In the genomic region with DNA sequence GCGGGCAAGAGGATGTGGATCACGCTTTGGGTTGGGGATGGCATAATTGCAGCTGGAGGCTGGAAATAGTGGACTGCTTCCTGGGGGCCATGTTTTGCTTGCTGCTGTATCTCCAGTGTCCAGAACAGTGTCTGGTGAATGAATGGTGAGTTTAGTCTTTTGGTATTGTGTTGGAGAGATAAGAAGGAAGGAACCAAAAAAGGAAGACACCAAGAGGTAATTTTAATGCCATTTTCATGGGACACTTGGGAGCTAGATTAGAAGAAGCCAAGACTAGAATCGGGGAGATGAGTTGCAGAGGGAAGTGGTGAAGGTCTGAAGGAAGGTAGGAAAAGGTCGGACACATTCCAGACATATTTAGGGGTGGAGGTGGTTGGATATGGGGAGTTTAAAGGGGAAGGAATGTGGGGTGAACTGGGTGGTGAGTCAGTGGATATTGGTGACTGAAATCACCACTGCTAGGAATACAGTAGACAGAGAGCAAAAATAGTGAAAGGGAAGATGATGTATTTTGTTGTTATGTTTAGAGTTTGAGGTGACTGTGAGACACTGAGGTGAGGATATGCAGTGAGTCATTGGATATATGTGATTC, we compare ENCODE assay signal across 1 cellular context.
TF ChIP-seq lines count a peak whose summit lies in the region.

No MANE protein-coding gene starts in this region.

TF ChIP-seq in K562, 482 proteins besides CTCF, POLR2A, EP300 and RAD21 (continued from another document and continues in another):
- TF ChIP-seq, protein P1, sequence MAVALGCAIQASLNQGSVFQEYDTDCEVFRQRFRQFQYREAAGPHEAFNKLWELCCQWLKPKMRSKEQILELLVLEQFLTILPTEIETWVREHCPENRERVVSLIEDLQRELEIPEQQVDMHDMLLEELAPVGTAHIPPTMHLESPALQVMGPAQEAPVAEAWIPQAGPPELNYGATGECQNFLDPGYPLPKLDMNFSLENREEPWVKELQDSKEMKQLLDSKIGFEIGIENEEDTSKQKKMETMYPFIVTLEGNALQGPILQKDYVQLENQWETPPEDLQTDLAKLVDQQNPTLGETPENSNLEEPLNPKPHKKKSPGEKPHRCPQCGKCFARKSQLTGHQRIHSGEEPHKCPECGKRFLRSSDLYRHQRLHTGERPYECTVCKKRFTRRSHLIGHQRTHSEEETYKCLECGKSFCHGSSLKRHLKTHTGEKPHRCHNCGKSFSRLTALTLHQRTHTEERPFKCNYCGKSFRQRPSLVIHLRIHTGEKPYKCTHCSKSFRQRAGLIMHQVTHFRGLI (CRISPR knock-in tag; IDR thresholded peaks at IDR 0.05) = no peak
- TF ChIP-seq, protein P2, sequence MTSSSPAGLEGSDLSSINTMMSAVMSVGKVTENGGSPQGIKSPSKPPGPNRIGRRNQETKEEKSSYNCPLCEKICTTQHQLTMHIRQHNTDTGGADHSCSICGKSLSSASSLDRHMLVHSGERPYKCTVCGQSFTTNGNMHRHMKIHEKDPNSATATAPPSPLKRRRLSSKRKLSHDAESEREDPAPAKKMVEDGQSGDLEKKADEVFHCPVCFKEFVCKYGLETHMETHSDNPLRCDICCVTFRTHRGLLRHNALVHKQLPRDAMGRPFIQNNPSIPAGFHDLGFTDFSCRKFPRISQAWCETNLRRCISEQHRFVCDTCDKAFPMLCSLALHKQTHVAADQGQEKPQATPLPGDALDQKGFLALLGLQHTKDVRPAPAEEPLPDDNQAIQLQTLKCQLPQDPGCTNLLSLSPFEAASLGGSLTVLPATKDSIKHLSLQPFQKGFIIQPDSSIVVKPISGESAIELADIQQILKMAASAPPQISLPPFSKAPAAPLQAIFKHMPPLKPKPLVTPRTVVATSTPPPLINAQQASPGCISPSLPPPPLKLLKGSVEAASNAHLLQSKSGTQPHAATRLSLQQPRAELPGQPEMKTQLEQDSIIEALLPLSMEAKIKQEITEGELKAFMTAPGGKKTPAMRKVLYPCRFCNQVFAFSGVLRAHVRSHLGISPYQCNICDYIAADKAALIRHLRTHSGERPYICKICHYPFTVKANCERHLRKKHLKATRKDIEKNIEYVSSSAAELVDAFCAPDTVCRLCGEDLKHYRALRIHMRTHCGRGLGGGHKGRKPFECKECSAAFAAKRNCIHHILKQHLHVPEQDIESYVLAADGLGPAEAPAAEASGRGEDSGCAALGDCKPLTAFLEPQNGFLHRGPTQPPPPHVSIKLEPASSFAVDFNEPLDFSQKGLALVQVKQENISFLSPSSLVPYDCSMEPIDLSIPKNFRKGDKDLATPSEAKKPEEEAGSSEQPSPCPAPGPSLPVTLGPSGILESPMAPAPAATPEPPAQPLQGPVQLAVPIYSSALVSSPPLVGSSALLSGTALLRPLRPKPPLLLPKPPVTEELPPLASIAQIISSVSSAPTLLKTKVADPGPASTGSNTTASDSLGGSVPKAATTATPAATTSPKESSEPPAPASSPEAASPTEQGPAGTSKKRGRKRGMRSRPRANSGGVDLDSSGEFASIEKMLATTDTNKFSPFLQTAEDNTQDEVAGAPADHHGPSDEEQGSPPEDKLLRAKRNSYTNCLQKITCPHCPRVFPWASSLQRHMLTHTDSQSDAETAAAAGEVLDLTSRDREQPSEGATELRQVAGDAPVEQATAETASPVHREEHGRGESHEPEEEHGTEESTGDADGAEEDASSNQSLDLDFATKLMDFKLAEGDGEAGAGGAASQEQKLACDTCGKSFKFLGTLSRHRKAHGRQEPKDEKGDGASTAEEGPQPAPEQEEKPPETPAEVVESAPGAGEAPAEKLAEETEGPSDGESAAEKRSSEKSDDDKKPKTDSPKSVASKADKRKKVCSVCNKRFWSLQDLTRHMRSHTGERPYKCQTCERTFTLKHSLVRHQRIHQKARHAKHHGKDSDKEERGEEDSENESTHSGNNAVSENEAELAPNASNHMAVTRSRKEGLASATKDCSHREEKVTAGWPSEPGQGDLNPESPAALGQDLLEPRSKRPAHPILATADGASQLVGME (CRISPR knock-in tag; IDR thresholded peaks at IDR 0.05) = no peak
- TF ChIP-seq MAFK (IDR thresholded peaks at IDR 0.05; ENCODE audit: low read length) = no peak
- no peak for TF ChIP-seq MAZ (CRISPR knock-in tag; conservative IDR thresholded peaks at IDR 0.05 in 1 of 2, IDR thresholded peaks at IDR 0.05 in 1 of 2)
- TF ChIP-seq, protein P3, sequence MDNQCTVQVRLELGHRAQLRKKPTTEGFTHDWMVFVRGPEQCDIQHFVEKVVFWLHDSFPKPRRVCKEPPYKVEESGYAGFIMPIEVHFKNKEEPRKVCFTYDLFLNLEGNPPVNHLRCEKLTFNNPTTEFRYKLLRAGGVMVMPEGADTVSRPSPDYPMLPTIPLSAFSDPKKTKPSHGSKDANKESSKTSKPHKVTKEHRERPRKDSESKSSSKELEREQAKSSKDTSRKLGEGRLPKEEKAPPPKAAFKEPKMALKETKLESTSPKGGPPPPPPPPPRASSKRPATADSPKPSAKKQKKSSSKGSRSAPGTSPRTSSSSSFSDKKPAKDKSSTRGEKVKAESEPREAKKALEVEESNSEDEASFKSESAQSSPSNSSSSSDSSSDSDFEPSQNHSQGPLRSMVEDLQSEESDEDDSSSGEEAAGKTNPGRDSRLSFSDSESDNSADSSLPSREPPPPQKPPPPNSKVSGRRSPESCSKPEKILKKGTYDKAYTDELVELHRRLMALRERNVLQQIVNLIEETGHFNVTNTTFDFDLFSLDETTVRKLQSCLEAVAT (IDR thresholded peaks at IDR 0.05) = peak; percentile 30 to 72; a peak in 2 of 4 replicates
- no peak for TF ChIP-seq NELFE (IDR thresholded peaks at IDR 0.05; ENCODE audit: insufficient read depth, insufficient read length)
- TF ChIP-seq ZSCAN29 (IDR thresholded peaks at IDR 0.05) = no peak
- TF ChIP-seq TAL1 (IDR thresholded peaks at IDR 0.05) = peak; percentile 79
- TF ChIP-seq TRIM28 (IDR thresholded peaks at IDR 0.05) = no peak
- TF ChIP-seq ZBTB1 (CRISPR knock-in tag; IDR thresholded peaks at IDR 0.05; ENCODE audit: borderline replicate concordance, low read depth) = no peak
- no peak for TF ChIP-seq NFATC3 (IDR thresholded peaks at IDR 0.05)
- TF ChIP-seq SOX6 (IDR thresholded peaks at IDR 0.05) = peak; percentile 61
- peak; percentile 76; the same call in 1 of the 2 replicates for TF ChIP-seq ZKSCAN1 (IDR thresholded peaks at IDR 0.05; ENCODE audit: low read depth, low read length)
- TF ChIP-seq ZFP1 (CRISPR knock-in tag; IDR thresholded peaks at IDR 0.05) = no peak
- TF ChIP-seq MCM3 (IDR thresholded peaks at IDR 0.05) = no peak
- TF ChIP-seq, protein P4, sequence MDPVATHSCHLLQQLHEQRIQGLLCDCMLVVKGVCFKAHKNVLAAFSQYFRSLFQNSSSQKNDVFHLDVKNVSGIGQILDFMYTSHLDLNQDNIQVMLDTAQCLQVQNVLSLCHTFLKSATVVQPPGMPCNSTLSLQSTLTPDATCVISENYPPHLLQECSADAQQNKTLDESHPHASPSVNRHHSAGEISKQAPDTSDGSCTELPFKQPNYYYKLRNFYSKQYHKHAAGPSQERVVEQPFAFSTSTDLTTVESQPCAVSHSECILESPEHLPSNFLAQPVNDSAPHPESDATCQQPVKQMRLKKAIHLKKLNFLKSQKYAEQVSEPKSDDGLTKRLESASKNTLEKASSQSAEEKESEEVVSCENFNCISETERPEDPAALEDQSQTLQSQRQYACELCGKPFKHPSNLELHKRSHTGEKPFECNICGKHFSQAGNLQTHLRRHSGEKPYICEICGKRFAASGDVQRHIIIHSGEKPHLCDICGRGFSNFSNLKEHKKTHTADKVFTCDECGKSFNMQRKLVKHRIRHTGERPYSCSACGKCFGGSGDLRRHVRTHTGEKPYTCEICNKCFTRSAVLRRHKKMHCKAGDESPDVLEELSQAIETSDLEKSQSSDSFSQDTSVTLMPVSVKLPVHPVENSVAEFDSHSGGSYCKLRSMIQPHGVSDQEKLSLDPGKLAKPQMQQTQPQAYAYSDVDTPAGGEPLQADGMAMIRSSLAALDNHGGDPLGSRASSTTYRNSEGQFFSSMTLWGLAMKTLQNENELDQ (CRISPR knock-in tag; IDR thresholded peaks at IDR 0.05; ENCODE audit: borderline replicate concordance) = no peak
- TF ChIP-seq NCOR1 (IDR thresholded peaks at IDR 0.05) = peak; percentile 74
- no peak for TF ChIP-seq ZNF77 (CRISPR knock-in tag; IDR thresholded peaks at IDR 0.05)
- TF ChIP-seq MTA1 (IDR thresholded peaks at IDR 0.05; ENCODE audit: borderline replicate concordance) = peak; percentile 62; the same call in 1 of the 2 replicates
- TF ChIP-seq ZNF239 (CRISPR knock-in tag; IDR thresholded peaks at IDR 0.05) = no peak
- TF ChIP-seq SP1 (CRISPR knock-in tag; IDR thresholded peaks at IDR 0.05) = no peak
- no peak for TF ChIP-seq ZBTB7A (IDR thresholded peaks at IDR 0.05; ENCODE audit: borderline replicate concordance, control insufficient read depth, low read depth, low read length)
- no peak for TF ChIP-seq SIRT6 (IDR thresholded peaks at IDR 0.05; ENCODE audit: low read depth, low read length)
- TF ChIP-seq, protein P5, sequence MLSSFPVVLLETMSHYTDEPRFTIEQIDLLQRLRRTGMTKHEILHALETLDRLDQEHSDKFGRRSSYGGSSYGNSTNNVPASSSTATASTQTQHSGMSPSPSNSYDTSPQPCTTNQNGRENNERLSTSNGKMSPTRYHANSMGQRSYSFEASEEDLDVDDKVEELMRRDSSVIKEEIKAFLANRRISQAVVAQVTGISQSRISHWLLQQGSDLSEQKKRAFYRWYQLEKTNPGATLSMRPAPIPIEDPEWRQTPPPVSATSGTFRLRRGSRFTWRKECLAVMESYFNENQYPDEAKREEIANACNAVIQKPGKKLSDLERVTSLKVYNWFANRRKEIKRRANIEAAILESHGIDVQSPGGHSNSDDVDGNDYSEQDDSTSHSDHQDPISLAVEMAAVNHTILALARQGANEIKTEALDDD (IDR thresholded peaks at IDR 0.05) = peak; percentile 78
- TF ChIP-seq ZNF133 (CRISPR knock-in tag; IDR thresholded peaks at IDR 0.05) = no peak
- TF ChIP-seq ILK (tag; IDR thresholded peaks at IDR 0.05; ENCODE audit: borderline replicate concordance, low read depth) = no peak
- TF ChIP-seq ZNF121 (CRISPR knock-in tag; conservative IDR thresholded peaks at IDR 0.05) = no peak
- TF ChIP-seq BRD9 (IDR thresholded peaks at IDR 0.05; ENCODE audit: low read depth, partially characterized antibody) = peak; percentile 76
- TF ChIP-seq CC2D1A (IDR thresholded peaks at IDR 0.05) = peak; percentile 53; the same call in 1 of the 2 replicates
- 0 out of 2 replicates have a peak, but pooled peaks have one; percentile 45 for TF ChIP-seq NBN (IDR thresholded peaks at IDR 0.05; ENCODE audit: low read depth)
- peak; percentile 45; the same call in 1 of the 2 replicates for TF ChIP-seq CXXC5 (CRISPR knock-in tag; IDR thresholded peaks at IDR 0.05)
- TF ChIP-seq STAG1 (CRISPR knock-in tag; IDR thresholded peaks at IDR 0.05; ENCODE audit: borderline replicate concordance) = no peak
- TF ChIP-seq YY1 (IDR thresholded peaks at IDR 0.05; ENCODE audit: borderline replicate concordance in 1 of 3, control insufficient read depth in 1 of 3, extremely low read depth in 1 of 3, insufficient read depth in 3 of 3, insufficient read length in 1 of 3, insufficient replicate concordance in 2 of 3, low read depth in 1 of 3, low read length in 2 of 3) = peak in 2 of 3 experiments; percentile 33 to 79
- TF ChIP-seq U2AF1 (optimal IDR thresholded peaks at IDR 0.05; ENCODE audit: low read depth, low read length) = no peak
- TF ChIP-seq, protein P6, sequence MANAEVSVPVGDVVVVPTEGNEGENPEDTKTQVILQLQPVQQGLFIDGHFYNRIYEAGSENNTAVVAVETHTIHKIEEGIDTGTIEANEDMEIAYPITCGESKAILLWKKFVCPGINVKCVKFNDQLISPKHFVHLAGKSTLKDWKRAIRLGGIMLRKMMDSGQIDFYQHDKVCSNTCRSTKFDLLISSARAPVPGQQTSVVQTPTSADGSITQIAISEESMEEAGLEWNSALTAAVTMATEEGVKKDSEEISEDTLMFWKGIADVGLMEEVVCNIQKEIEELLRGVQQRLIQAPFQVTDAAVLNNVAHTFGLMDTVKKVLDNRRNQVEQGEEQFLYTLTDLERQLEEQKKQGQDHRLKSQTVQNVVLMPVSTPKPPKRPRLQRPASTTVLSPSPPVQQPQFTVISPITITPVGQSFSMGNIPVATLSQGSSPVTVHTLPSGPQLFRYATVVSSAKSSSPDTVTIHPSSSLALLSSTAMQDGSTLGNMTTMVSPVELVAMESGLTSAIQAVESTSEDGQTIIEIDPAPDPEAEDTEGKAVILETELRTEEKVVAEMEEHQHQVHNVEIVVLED (CRISPR knock-in tag; IDR thresholded peaks at IDR 0.05) = no peak
- TF ChIP-seq GATA2 (CRISPR knock-in tag; IDR thresholded peaks at IDR 0.05) = peak; percentile 66
- TF ChIP-seq TBL1XR1 (IDR thresholded peaks at IDR 0.05; ENCODE audit: low read length in 2 of 2) = no peak
- peak; percentile 76 for TF ChIP-seq ZEB2 (IDR thresholded peaks at IDR 0.05)
- TF ChIP-seq ZNF436 (CRISPR knock-in tag; IDR thresholded peaks at IDR 0.05) = no peak
- TF ChIP-seq, protein P7, sequence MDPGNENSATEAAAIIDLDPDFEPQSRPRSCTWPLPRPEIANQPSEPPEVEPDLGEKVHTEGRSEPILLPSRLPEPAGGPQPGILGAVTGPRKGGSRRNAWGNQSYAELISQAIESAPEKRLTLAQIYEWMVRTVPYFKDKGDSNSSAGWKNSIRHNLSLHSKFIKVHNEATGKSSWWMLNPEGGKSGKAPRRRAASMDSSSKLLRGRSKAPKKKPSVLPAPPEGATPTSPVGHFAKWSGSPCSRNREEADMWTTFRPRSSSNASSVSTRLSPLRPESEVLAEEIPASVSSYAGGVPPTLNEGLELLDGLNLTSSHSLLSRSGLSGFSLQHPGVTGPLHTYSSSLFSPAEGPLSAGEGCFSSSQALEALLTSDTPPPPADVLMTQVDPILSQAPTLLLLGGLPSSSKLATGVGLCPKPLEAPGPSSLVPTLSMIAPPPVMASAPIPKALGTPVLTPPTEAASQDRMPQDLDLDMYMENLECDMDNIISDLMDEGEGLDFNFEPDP (CRISPR knock-in tag; IDR thresholded peaks at IDR 0.05) = no peak
- TF ChIP-seq FOXA3 (CRISPR knock-in tag; conservative IDR thresholded peaks at IDR 0.05 in 1 of 2, IDR thresholded peaks at IDR 0.05 in 1 of 2) = no peak
- TF ChIP-seq SMARCC2 (IDR thresholded peaks at IDR 0.05; ENCODE audit: low read depth) = 0 out of 2 replicates have a peak, but pooled peaks have one; percentile 48
- TF ChIP-seq, protein P8, sequence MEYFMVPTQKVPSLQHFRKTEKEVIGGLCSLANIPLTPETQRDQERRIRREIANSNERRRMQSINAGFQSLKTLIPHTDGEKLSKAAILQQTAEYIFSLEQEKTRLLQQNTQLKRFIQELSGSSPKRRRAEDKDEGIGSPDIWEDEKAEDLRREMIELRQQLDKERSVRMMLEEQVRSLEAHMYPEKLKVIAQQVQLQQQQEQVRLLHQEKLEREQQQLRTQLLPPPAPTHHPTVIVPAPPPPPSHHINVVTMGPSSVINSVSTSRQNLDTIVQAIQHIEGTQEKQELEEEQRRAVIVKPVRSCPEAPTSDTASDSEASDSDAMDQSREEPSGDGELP (CRISPR knock-in tag; IDR thresholded peaks at IDR 0.05; ENCODE audit: borderline replicate concordance) = 0 out of 2 replicates have a peak, but pooled peaks have one; percentile 33
- peak; percentile 58; the same call in 1 of the 2 replicates for TF ChIP-seq PML (IDR thresholded peaks at IDR 0.05; ENCODE audit: low read length)
- TF ChIP-seq ZNF143 (CRISPR knock-in tag; IDR thresholded peaks at IDR 0.05) = no peak
- TF ChIP-seq ZNF408 (CRISPR knock-in tag; IDR thresholded peaks at IDR 0.05; ENCODE audit: low read depth) = no peak
- TF ChIP-seq CTBP1 (IDR thresholded peaks at IDR 0.05; ENCODE audit: borderline replicate concordance) = 0 out of 2 replicates have a peak, but pooled peaks have one; percentile 30
- TF ChIP-seq MYBL2 (IDR thresholded peaks at IDR 0.05; ENCODE audit: low read depth) = no peak
- TF ChIP-seq MYBL2 (CRISPR knock-in tag; IDR thresholded peaks at IDR 0.05; ENCODE audit: borderline replicate concordance) = no peak
- TF ChIP-seq SIN3B (IDR thresholded peaks at IDR 0.05; ENCODE audit: low read depth) = no peak
